Comparison of ENCODE assay signal across 1 cellular context in the genomic region with DNA sequence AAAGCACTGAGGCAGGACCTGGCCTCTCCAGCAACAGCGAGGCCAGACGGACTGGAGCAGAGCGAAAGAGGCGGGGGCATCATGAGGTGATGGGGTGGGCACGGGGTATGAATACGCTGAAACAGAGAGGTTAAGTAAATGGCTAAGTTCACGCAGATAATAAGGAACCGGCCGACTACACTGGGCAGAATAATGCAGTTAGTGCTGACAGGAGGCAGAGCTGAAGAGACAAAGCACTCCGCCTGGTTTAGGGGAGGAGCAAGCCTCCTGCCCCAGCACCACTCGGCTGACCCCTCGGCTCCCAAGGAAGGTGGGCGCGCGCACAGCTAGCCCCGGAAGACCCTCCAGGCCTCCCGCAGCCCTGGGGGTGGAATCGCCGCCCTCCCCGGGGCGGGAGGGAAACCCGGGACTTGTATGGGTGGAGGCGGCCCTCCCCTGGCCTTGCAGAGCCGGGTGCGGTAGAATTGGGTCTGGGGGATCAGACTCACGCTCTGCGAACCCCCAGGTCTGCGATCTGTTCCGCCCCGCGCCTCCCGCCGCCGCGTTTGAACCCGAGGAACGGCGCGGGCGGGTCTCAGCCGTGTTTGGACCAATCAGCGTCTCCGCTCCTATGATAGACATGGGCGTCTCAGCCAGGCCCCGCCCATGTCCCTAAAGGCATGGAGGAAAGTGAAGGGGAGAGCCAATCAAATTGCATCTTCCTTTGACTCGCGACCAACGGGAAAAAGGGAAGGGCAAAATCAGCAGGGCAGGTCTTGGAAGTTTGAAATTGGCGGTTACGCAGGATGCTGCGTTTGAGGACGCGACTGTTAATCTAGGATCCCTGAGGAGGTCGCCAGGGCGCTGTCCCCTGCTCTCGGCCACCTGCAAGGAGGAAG.
TF ChIP-seq lines count a peak whose summit lies in the region.

Gene CIT, minus strand, starts transcription at position 560 of the 878 bp plus-strand sequence. CDS start 1,152 bp downstream, outside the sequence.

TF ChIP-seq in HepG2, 621 proteins besides CTCF, POLR2A, EP300 and RAD21 (continued from another document and continues in another):
- TF ChIP-seq ELK4 (CRISPR knock-in tag; IDR thresholded peaks at IDR 0.05; ENCODE audit: borderline replicate concordance): no peak
- TF ChIP-seq ZBTB34 (CRISPR knock-in tag; IDR thresholded peaks at IDR 0.05): no peak
- 0 out of 2 replicates have a peak, but pooled peaks have one; percentile 18 for TF ChIP-seq ZNF589 (CRISPR knock-in tag; conservative IDR thresholded peaks at IDR 0.05)
- no peak for TF ChIP-seq ZNF333 (CRISPR knock-in tag; IDR thresholded peaks at IDR 0.05; ENCODE audit: borderline replicate concordance)
- peak; percentile 79 for TF ChIP-seq CREB1 (IDR thresholded peaks at IDR 0.05)
- TF ChIP-seq CREB1 (CRISPR knock-in tag; IDR thresholded peaks at IDR 0.05): peak; percentile 88
- no peak for TF ChIP-seq RXRB (CRISPR knock-in tag; IDR thresholded peaks at IDR 0.05; ENCODE audit: borderline replicate concordance)
- TF ChIP-seq CAMTA2 (CRISPR knock-in tag; IDR thresholded peaks at IDR 0.05; ENCODE audit: borderline replicate concordance): no peak
- TF ChIP-seq MEIS2 (CRISPR knock-in tag; IDR thresholded peaks at IDR 0.05): no peak
- TF ChIP-seq ZZZ3 (CRISPR knock-in tag; IDR thresholded peaks at IDR 0.05; ENCODE audit: borderline replicate concordance): no peak
- TF ChIP-seq CCDC6 (CRISPR knock-in tag; IDR thresholded peaks at IDR 0.05): no peak; the same call in 1 of the 2 replicates
- TF ChIP-seq ZNF577 (CRISPR knock-in tag; IDR thresholded peaks at IDR 0.05; ENCODE audit: borderline replicate concordance, low read depth): no peak
- no peak for TF ChIP-seq ZBTB40 (IDR thresholded peaks at IDR 0.05)
- no peak for TF ChIP-seq ZBTB40 (CRISPR knock-in tag; IDR thresholded peaks at IDR 0.05)
- peak; percentile 56 for TF ChIP-seq ZBTB7A (CRISPR knock-in tag; IDR thresholded peaks at IDR 0.05)
- TF ChIP-seq U2AF2 (IDR thresholded peaks at IDR 0.05; ENCODE audit: low read depth, low read length): no peak
- TF ChIP-seq, protein P1, sequence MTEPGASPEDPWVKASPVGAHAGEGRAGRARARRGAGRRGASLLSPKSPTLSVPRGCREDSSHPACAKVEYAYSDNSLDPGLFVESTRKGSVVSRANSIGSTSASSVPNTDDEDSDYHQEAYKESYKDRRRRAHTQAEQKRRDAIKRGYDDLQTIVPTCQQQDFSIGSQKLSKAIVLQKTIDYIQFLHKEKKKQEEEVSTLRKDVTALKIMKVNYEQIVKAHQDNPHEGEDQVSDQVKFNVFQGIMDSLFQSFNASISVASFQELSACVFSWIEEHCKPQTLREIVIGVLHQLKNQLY (CRISPR knock-in tag; IDR thresholded peaks at IDR 0.05): no peak
- TF ChIP-seq ZNF329 (CRISPR knock-in tag; IDR thresholded peaks at IDR 0.05; ENCODE audit: low read depth): no peak
- TF ChIP-seq RARA (CRISPR knock-in tag; IDR thresholded peaks at IDR 0.05): no peak
- no peak for TF ChIP-seq ZNF280B (CRISPR knock-in tag; IDR thresholded peaks at IDR 0.05; ENCODE audit: borderline replicate concordance)
- no peak for TF ChIP-seq AGO2 (optimal IDR thresholded peaks at IDR 0.05; ENCODE audit: low read depth, low read length)
- TF ChIP-seq MED13 (CRISPR knock-in tag; IDR thresholded peaks at IDR 0.05): no peak
- TF ChIP-seq ZNF30 (CRISPR knock-in tag; IDR thresholded peaks at IDR 0.05): no peak
- TF ChIP-seq HHEX (CRISPR knock-in tag; IDR thresholded peaks at IDR 0.05): no peak
- no peak for TF ChIP-seq TP53 (CRISPR knock-in tag; conservative IDR thresholded peaks at IDR 0.05)
- TF ChIP-seq ZNF816 (CRISPR knock-in tag; IDR thresholded peaks at IDR 0.05; ENCODE audit: borderline replicate concordance): no peak; the same call in 1 of the 2 replicates
- no peak for TF ChIP-seq BHLHE40 (IDR thresholded peaks at IDR 0.05; ENCODE audit: low read length)
- no peak for TF ChIP-seq NONO (IDR thresholded peaks at IDR 0.05)
- no peak; the same call in 1 of the 2 replicates for TF ChIP-seq NONO (CRISPR knock-in tag; conservative IDR thresholded peaks at IDR 0.05)
- TF ChIP-seq ZNF746 (CRISPR knock-in tag; IDR thresholded peaks at IDR 0.05): no peak
- 0 out of 2 replicates have a peak, but pooled peaks have one; percentile 58 for TF ChIP-seq ZNF274 (CRISPR knock-in tag; IDR thresholded peaks at IDR 0.05)
- TF ChIP-seq ARID3A (IDR thresholded peaks at IDR 0.05; ENCODE audit: low read depth, low read length): no peak
- TF ChIP-seq, protein P2, sequence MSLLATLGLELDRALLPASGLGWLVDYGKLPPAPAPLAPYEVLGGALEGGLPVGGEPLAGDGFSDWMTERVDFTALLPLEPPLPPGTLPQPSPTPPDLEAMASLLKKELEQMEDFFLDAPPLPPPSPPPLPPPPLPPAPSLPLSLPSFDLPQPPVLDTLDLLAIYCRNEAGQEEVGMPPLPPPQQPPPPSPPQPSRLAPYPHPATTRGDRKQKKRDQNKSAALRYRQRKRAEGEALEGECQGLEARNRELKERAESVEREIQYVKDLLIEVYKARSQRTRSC (CRISPR knock-in tag; IDR thresholded peaks at IDR 0.05; ENCODE audit: low read depth): no peak
- TF ChIP-seq ZBTB2 (CRISPR knock-in tag; IDR thresholded peaks at IDR 0.05; ENCODE audit: low read depth): no peak; the same call in 1 of the 2 replicates
- TF ChIP-seq FOXP4 (CRISPR knock-in tag; IDR thresholded peaks at IDR 0.05): no peak
- no peak for TF ChIP-seq ZNF790 (CRISPR knock-in tag; IDR thresholded peaks at IDR 0.05; ENCODE audit: borderline replicate concordance)
- TF ChIP-seq TEAD2 (CRISPR knock-in tag; IDR thresholded peaks at IDR 0.05): no peak
